ENCODE assay signal across 17 cellular contexts in the genomic region with DNA sequence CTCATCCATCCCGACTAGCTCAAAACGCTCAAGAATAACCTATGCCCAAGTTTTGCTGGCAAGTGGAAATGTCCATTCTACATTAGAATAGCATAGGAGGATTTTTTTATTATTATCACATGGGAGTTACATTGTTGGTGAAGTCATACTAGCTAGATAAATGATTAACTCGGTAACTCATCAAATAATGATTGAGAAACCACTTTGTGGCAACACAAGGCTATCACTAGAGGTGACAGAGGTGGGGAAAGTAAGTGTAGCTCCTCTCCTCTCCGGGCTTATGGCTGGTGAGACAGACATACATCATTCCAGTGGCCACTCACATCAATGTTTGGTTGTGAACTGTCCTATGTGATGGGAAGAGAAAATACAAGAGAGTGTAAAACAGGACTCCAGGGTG.
DNase-seq lines count a peak whose midpoint lies in the region; ATAC-seq, FAIRE-seq and TF ChIP-seq lines count a peak whose summit lies in the region.
"Had no signal": no experiment of that assay in that cellular context is flagged by ENCODE, and none has a peak within 500 bp of the region (broad histone marks: within the 10 kb centered on the region; RNA-seq: fewer than 3 reads in every experiment).

No MANE protein-coding gene starts in this region.

- H3K27me3 ChIP-seq in small intestine (ENCODE audit: control insufficient read depth in 2 of 2, insufficient read depth in 2 of 2, low read length in 2 of 2): no peaks in the 10 kb centered on the region

- no peaks in the 10 kb centered on the region for H3K9me3 Mint-ChIP-seq in activated T-helper 17 cell treated with anti-CD3 and anti-CD28 coated beads, Interleukin-2, amount 50 U/mL, for 72 hours

- DNase-seq in DMS53 treated with DMSO at 0.1 percent for 48 hours (lab: John Stamatoyannopoulos, UW; ENCODE audit: unreplicated experiment) (peak; percentile 1), left colon (no peak), small intestine (peak; percentile 81), GM12892 (ENCODE audit: insufficient read length) (no peak), RKO (ENCODE audit: low spot score) (no peak)
- DNase-seq: COR-L47, GF-D8, GOT3, MV-4-11, NCI-H187, NCI-H2107, NCI-H510A treated with DMSO at 0.1 percent for 48 hours, NCI-H82 had no signal

- FAIRE-seq in small intestine (lab: Jason Lieb, UNC) (no peak), GM12892 (lab: Jason Lieb, UNC) (no peak)

- peak overlapping the region; percentile 9 for H3K27ac Mint-ChIP-seq in activated T-helper 17 cell treated with anti-CD3 and anti-CD28 coated beads, Interleukin-2, amount 50 U/mL, for 72 hours

- no peak for TF ChIP-seq POLR2A in GM12892 (IDR thresholded peaks at IDR 0.05; ENCODE audit: low read depth, low read length)

- H3K4me3 Mint-ChIP-seq in activated T-helper 17 cell treated with anti-CD3 and anti-CD28 coated beads, Interleukin-2, amount 50 U/mL, for 72 hours: no peak overlapping the region

- no peaks in the 10 kb centered on the region for H3K36me3 Mint-ChIP-seq in activated T-helper 17 cell treated with anti-CD3 and anti-CD28 coated beads, Interleukin-2, amount 50 U/mL, for 72 hours (ENCODE audit: low read depth)

- H3K4me3 ChIP-seq in small intestine (ENCODE audit: low read depth in 1 of 2, low read length in 2 of 2): no peak overlapping the region
- H3K4me3 ChIP-seq: SJSA1 had no signal

- H3K4me1 Mint-ChIP-seq in activated T-helper 17 cell treated with anti-CD3 and anti-CD28 coated beads, Interleukin-2, amount 50 U/mL, for 72 hours: no peaks in the 10 kb centered on the region

- H3K36me3 ChIP-seq in small intestine (ENCODE audit: control insufficient read depth in 2 of 2, insufficient read depth in 2 of 2, low read length in 2 of 2): no peaks in the 10 kb centered on the region
- H3K36me3 ChIP-seq: SJSA1 had no signal

- intact Hi-C loops in left colon (cut with DNase I, micrococcal nuclease): no loop called here

- ATAC-seq in activated T-helper 17 cell treated with anti-CD3 and anti-CD28 coated beads, Interleukin-2, amount 50 U/mL, for 72 hours (replicated peaks): no peak
- peak; percentile 81 for ATAC-seq in left colon
- no peak for ATAC-seq in GM18520 (IDR thresholded peaks at IDR 0.05; ENCODE audit: unreplicated experiment)

- 33 to 71% (median 49%) methylated on average over 4 of the region's 4 CpGs for WGBS in small intestine, 3 donors

- peaks cover 0 to 5% of the 10 kb centered on the region in 2 donors for H3K4me1 ChIP-seq in small intestine (ENCODE audit: control insufficient read depth in 2 of 2, insufficient read depth in 1 of 2, low read depth in 1 of 2, low read length in 1 of 2)

- H3K27ac ChIP-seq in small intestine (ENCODE audit: low read depth in 1 of 2, low read length in 1 of 2): no peak overlapping the region
- H3K27ac ChIP-seq: KMS-11, SJSA1 had no signal

- no peaks in the 10 kb centered on the region for H3K9me3 ChIP-seq in small intestine (ENCODE audit: control insufficient read depth, low read depth)
- H3K9me3 ChIP-seq: SJSA1 had no signal

- no peaks in the 10 kb centered on the region for H3K27me3 Mint-ChIP-seq in activated T-helper 17 cell treated with anti-CD3 and anti-CD28 coated beads, Interleukin-2, amount 50 U/mL, for 72 hours

Comparison
In these comparisons a context has a peak if more than half of its experiments do, and no peak if none do; other contexts are left out.
1. DNase-seq: peak in DMS53 treated with DMSO at 0.1 percent for 48 hours (single experiment) and small intestine (single experiment); none in left colon (0 of 2), GM12892 (single experiment) and RKO (single experiment).